Comparison of ENCODE assay signal across 19 cellular contexts in genomic region chr20:650281-650680, GRCh38. TPM values are rescaled to one million over a fixed set of nuclear protein-coding genes. Genes with fewer than 3 reads are reported as not detected.
"Had no signal": no experiment of that assay in that cellular context is flagged by ENCODE, and none has a peak within 500 bp of the region (broad histone marks: within the 10 kb centered on the region; RNA-seq: fewer than 3 reads in every experiment).

No MANE protein-coding gene starts in this region.

- H3K9me3 ChIP-seq: gastrocnemius medialis, transverse colon had no signal

- H3K27ac ChIP-seq: dorsolateral prefrontal cortex, transverse colon had no signal

- H3K27ac Mint-ChIP-seq: endodermal cell, WTC11 had no signal

- ATAC-seq: gastrocnemius medialis, heart right ventricle had no signal

- H3K27me3 ChIP-seq: dorsolateral prefrontal cortex, gastrocnemius medialis, heart right ventricle, right atrium auricular region, transverse colon had no signal

- H3K4me3 Mint-ChIP-seq: endodermal cell, WTC11 had no signal

- H3K4me3 ChIP-seq: dorsolateral prefrontal cortex, heart right ventricle, lung, right atrium auricular region, transverse colon had no signal

- DNase-seq: activated CD4-positive, alpha-beta T cell treated with anti-CD3 and anti-CD28 coated beads for 4 hours; activated CD8-positive, alpha-beta memory T cell treated with anti-CD3 and anti-CD28 coated beads for 24 hours; activated gamma-delta T cell; dorsolateral prefrontal cortex; gastrocnemius medialis; heart right ventricle; small intestine; stimulated activated CD4-positive, alpha-beta T cell treated with anti-CD3 and anti-CD28 coated beads, Interleukin-4, amount 100 ng/mL, for 24 hours; stimulated activated naive CD4-positive, alpha-beta T cell treated with Interleukin-2 at 50 U/mL for 16 hours; T-helper 2 cell; transverse colon had no signal

- FAIRE-seq: small intestine had no signal

RNA-seq across cellular contexts. Expression of gene SCRT2, which starts 25.3 kb away (rescaled TPM):
- total RNA-seq: aorta, bronchial epithelial cell, chondrocyte, endodermal cell, epithelial cell of proximal tubule, gastrocnemius medialis, heart right ventricle, lung, right atrium auricular region, transverse colon had no signal
- polyA plus RNA-seq: aorta, heart right ventricle, lung, small intestine had no signal

RNA-seq across cellular contexts. Expression of gene TCF15, which starts 40.2 kb away (rescaled TPM):
- total RNA-seq: bronchial epithelial cell, transverse colon had no signal
- polyA plus RNA-seq: aorta had no signal
